ENCODE assay signal across 30 cellular contexts in the genomic region with DNA sequence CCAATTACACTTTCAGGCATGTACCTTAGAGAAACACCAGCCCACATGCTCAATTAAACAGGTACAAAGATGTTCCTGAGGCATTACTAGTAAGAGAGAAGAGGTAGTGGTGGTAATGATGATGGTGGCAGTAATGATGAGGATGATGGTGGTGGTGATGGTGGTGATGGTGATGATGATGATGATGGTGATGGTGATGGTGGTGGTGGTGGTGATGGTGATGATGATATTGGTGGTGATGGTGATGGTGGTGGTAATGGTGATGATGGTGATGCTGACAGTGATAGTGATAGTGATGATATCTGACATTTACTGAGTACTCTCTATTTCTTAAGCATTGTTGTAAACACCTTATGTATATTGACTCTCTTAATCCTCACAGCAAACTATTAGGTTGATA.
"Had no signal": no experiment of that assay in that cellular context is flagged by ENCODE, and none has a peak within 500 bp of the region (broad histone marks: within the 10 kb centered on the region; RNA-seq: fewer than 3 reads in every experiment).

No MANE protein-coding gene starts in this region.

- H2AFZ ChIP-seq: neural progenitor cell, parathyroid adenoma had no signal

- ATAC-seq: naive thymus-derived CD4-positive, alpha-beta T cell; natural killer cell; psoas muscle; right cardiac atrium; sciatic nerve; stimulated activated memory B cell treated with anti-CD40 and anti-IgM and Interleukin-4, amounts not matched to agents 10 μg/mL and 1 μg/mL and 100 μg/mL, for 72 hours; stimulated activated naive CD8-positive, alpha-beta T cell treated with anti-CD3 and anti-CD28 coated beads, Interleukin-15, amount 100 ng/mL, for 72 hours; stimulated activated naive CD8-positive, alpha-beta T cell treated with anti-CD3 and anti-CD28 coated beads, Interleukin-15, Interleukin-2, amounts not matched to agents 100 U/mL and 50 U/mL, for 24 hours had no signal

- DNase-seq: naive thymus-derived CD4-positive, alpha-beta T cell; natural killer cell; occipital lobe; ovary; posterior cingulate gyrus; psoas muscle; right cardiac atrium; spleen; stimulated activated CD4-positive, alpha-beta T cell treated with anti-CD3 and anti-CD28 coated beads, Interleukin-12 subunit alpha, Interleukin-12 subunit beta, amount 100 ng/mL, for 4 hours; stimulated activated CD4-positive, alpha-beta T cell treated with anti-CD3 and anti-CD28 coated beads, Interleukin-1b, Interleukin-23, amount 100 ng/mL, for 48 hours; stimulated activated CD4-positive, alpha-beta T cell treated with anti-CD3 and anti-CD28 coated beads, Interleukin-4, amount 100 ng/mL, for 1 hour; stimulated activated CD4-positive, alpha-beta T cell treated with anti-CD3 and anti-CD28 coated beads, Interleukin-4, amount 100 ng/mL, for 4 hours; stimulated activated CD8-positive, alpha-beta memory T cell treated with anti-CD3 and anti-CD28 coated beads, Interleukin-4, amount 100 ng/mL, for 48 hours; stimulated activated naive CD4-positive, alpha-beta T cell; stimulated activated naive CD8-positive, alpha-beta T cell treated with anti-CD3 and anti-CD28 coated beads, Interleukin-15, amount 100 ng/mL, for 72 hours; stimulated activated naive CD8-positive, alpha-beta T cell treated with anti-CD3 and anti-CD28 coated beads, Interleukin-15, Interleukin-2, amounts not matched to agents 100 U/mL and 50 U/mL, for 24 hours; substantia nigra; thyroid gland; trophoblast cell; upper lobe of left lung; uterus had no signal

- H3K27me3 ChIP-seq: neural progenitor cell, ovary, suprapubic skin, thyroid gland, tibial nerve, upper lobe of left lung, uterus had no signal

- H3K4me3 ChIP-seq: neural progenitor cell, ovary, psoas muscle, skin epidermis, smooth muscle cell, spleen, suprapubic skin, thoracic aorta, thyroid gland, tibial nerve, upper lobe of left lung, uterus had no signal

- H3K4me2 ChIP-seq: neural progenitor cell, smooth muscle cell had no signal

- H3K9ac ChIP-seq: neural progenitor cell, parathyroid adenoma had no signal

- H3K79me2 ChIP-seq: parathyroid adenoma had no signal

- H3K9me3 ChIP-seq: ovary, thoracic aorta, thyroid gland, upper lobe of left lung, uterus had no signal

- H3K27ac ChIP-seq: neural progenitor cell, ovary, parathyroid adenoma, psoas muscle, skin epidermis, spleen, suprapubic skin, thoracic aorta, thyroid gland, tibial nerve, upper lobe of left lung, uterus had no signal

- H3K4me1 ChIP-seq: neural progenitor cell, parathyroid adenoma, psoas muscle, spleen, suprapubic skin, thyroid gland, tibial nerve, upper lobe of left lung, uterus had no signal

- H3K36me3 ChIP-seq: neural progenitor cell, ovary, spleen, suprapubic skin, thoracic aorta, thyroid gland, tibial nerve, upper lobe of left lung, uterus had no signal
